In the genomic region with DNA sequence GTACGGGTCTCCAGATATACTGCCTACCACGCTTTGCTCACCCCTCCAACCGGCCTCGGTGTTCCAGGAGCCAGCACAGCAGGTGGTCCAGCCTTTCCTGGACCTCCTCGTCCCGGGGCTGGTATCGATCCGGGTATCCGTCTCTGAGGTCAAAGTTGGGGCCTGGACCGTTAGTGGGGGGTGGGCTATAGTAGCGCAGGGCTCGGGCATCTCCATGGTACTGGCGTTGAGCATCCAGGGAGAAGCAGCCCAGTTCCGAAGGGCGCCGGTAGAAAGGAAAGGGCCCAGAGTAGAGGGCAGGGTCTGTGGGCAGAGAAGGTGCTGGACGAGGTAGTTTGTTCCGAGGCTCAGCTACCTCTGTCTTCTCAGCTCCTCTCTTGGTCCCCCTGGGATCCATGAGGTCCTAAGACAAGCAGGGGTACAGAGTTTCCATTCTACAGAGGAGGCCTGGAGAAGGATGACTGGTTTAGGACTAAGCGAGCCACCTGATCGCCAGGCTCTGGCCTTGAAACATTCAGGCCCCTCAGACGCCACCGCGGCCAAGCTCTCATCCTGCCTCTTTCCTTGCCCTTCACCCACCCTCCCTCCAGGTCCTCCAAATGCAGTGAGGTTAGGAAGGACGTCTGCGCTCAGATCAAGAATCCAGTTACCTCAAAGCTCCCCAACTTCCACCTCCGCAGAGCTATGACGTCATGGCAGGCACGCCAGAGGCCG, we compare ENCODE assay signal across 9 cellular contexts. TPM values are rescaled to one million over a fixed set of nuclear protein-coding genes. Genes with fewer than 3 reads are reported as not detected.
A peak's percentile ranks its signal among the peaks of the same experiment; 100 is the strongest.
DNase-seq lines count a peak whose midpoint lies in the region; ATAC-seq, FAIRE-seq and TF ChIP-seq lines count a peak whose summit lies in the region.
"Had no signal": no experiment of that assay in that cellular context is flagged by ENCODE, and none has a peak within 500 bp of the region (broad histone marks: within the 10 kb centered on the region; RNA-seq: fewer than 3 reads in every experiment).

No MANE protein-coding gene starts in this region.

- H3K27ac ChIP-seq in OCI-LY3 (ENCODE audit: low read length) = peak overlapping the region; percentile 63
- peak overlapping the region; percentile 98 for H3K27ac ChIP-seq in neural cell (ENCODE audit: low read length)

- TF ChIP-seq RAD21 in neural cell (conservative IDR thresholded peaks at IDR 0.05) = no peak

- no peaks in the 10 kb centered on the region for H3F3A ChIP-seq in neural cell (ENCODE audit: insufficient read depth, low read length, poor library complexity, severe bottlenecking)

- H3K4me1 Mint-ChIP-seq in endothelial cell (ENCODE audit: unreplicated experiment) = peaks cover 10% of the 10 kb centered on the region

- H3K9me3 Mint-ChIP-seq in endothelial cell (ENCODE audit: unreplicated experiment) = no peaks in the 10 kb centered on the region

- H3K4me2 ChIP-seq in OCI-LY3 (ENCODE audit: low read length) = peak overlapping the region; percentile 95
- H3K4me2 ChIP-seq in neural cell (ENCODE audit: low read length) = peak overlapping the region; percentile 49

- H3K79me2 ChIP-seq in OCI-LY3 (ENCODE audit: low read length) = peaks cover 11% of the 10 kb centered on the region
- peaks cover 22% of the 10 kb centered on the region for H3K79me2 ChIP-seq in neural cell (replicated peaks; ENCODE audit: insufficient read depth, low read length)

- peaks cover 22% of the 10 kb centered on the region for H3K36me3 Mint-ChIP-seq in endothelial cell (ENCODE audit: low read depth, unreplicated experiment)

- H3K4me3 Mint-ChIP-seq in endothelial cell (ENCODE audit: unreplicated experiment) = peak overlapping the region; percentile 87

- no peaks in the 10 kb centered on the region for H3K9me2 ChIP-seq in neural cell (ENCODE audit: insufficient read depth, low read length)

- TF ChIP-seq EP300 in neural cell (conservative IDR thresholded peaks at IDR 0.05; ENCODE audit: poor library complexity, severe bottlenecking) = no peak

- H3K4me1 ChIP-seq in ES-I3 (ENCODE audit: insufficient read depth, low read length) = peaks cover 5% of the 10 kb centered on the region; the same call in 1 of the 2 replicates
- peaks cover 14% of the 10 kb centered on the region for H3K4me1 ChIP-seq in OCI-LY3 (ENCODE audit: low read length)

- H3K27me3 Mint-ChIP-seq in endothelial cell (ENCODE audit: unreplicated experiment) = peaks cover 6% of the 10 kb centered on the region

- H3K27me3 ChIP-seq in OCI-LY3 (ENCODE audit: low read depth, low read length) (no peaks in the 10 kb centered on the region), neural cell (ENCODE audit: insufficient read depth, low read depth, low read length) (no peaks in the 10 kb centered on the region)

- peak overlapping the region; percentile 69 for H3K9ac ChIP-seq in ES-I3 (ENCODE audit: low read depth, low read length)
- H3K9ac ChIP-seq in OCI-LY3 (ENCODE audit: low read length) = peak overlapping the region; percentile 85
- peak overlapping the region; percentile 93 for H3K9ac ChIP-seq in neural cell (ENCODE audit: low read length)

- FAIRE-seq in RCC 7860 (lab: Jason Lieb, UNC) = no peak

- peak overlapping the region; percentile 80 for H3K4me3 ChIP-seq in OCI-LY3 (ENCODE audit: low read length)
- peak overlapping the region; percentile 95 for H3K4me3 ChIP-seq in neural cell (ENCODE audit: low read length)

- DNase-seq in endothelial cell (ENCODE audit: low spot score) = no peak
- no peak for DNase-seq in NCI-H1930 (lab: John Stamatoyannopoulos, UW)
- no peak for DNase-seq in RCC 7860 (ENCODE audit: low spot score)
- DNase-seq in pons (ENCODE audit: low spot score) = no peak

- no peaks in the 10 kb centered on the region; the same call in 1 of the 2 replicates for H3K9me3 ChIP-seq in ES-I3 (ENCODE audit: control insufficient read depth, insufficient read depth, low read length)
- no peaks in the 10 kb centered on the region for H3K9me3 ChIP-seq in OCI-LY3 (ENCODE audit: insufficient read depth, low read length)
- no peaks in the 10 kb centered on the region for H3K9me3 ChIP-seq in neural cell (ENCODE audit: low read length)

- TF ChIP-seq CTCF in OCI-LY3 (IDR thresholded peaks at IDR 0.05; ENCODE audit: low read depth, low read length) = no peak
- TF ChIP-seq CTCF in endothelial cell (IDR thresholded peaks at IDR 0.05; ENCODE audit: unreplicated experiment) = no peak
- no peak for TF ChIP-seq CTCF in neural cell (IDR thresholded peaks at IDR 0.05; ENCODE audit: poor library complexity, severe bottlenecking)

- peak overlapping the region; percentile 98 for H3K27ac Mint-ChIP-seq in endothelial cell (ENCODE audit: unreplicated experiment)

- no peak for ATAC-seq in HG02642 (IDR thresholded peaks at IDR 0.05; ENCODE audit: poor library complexity, unreplicated experiment)

- peaks cover 8% of the 10 kb centered on the region for H3K36me3 ChIP-seq in ES-I3 (ENCODE audit: insufficient read depth, low read length)
- no peaks in the 10 kb centered on the region for H3K36me3 ChIP-seq in OCI-LY3 (replicated peaks; ENCODE audit: low read depth, low read length)
- no peaks in the 10 kb centered on the region for H3K36me3 ChIP-seq in neural cell (ENCODE audit: insufficient read depth, low read length)

- H2AFZ ChIP-seq in OCI-LY3 (ENCODE audit: low read depth, low read length) (peak overlapping the region; percentile 51; the same call in 1 of the 2 replicates), neural cell (ENCODE audit: low read depth, low read length) (peak overlapping the region; percentile 81)

- H4K20me1 ChIP-seq in OCI-LY3 (ENCODE audit: insufficient read depth, low read length) (no peaks in the 10 kb centered on the region), neural cell (ENCODE audit: insufficient read depth) (no peaks in the 10 kb centered on the region)

TF ChIP-seq in neural cell, 6 proteins besides CTCF, POLR2A, EP300 and RAD21:
- TF ChIP-seq MXI1 (conservative IDR thresholded peaks at IDR 0.05; ENCODE audit: poor library complexity, severe bottlenecking) (no peak), REST (IDR thresholded peaks at IDR 0.05; ENCODE audit: borderline replicate concordance) (no peak), EZH2 (IDR thresholded peaks at IDR 0.05; ENCODE audit: borderline replicate concordance, insufficient read depth, low read length, poor library complexity, severe bottlenecking) (no peak), POLR2AphosphoS5 (IDR thresholded peaks at IDR 0.05) (no peak), SMC3 (conservative IDR thresholded peaks at IDR 0.05; ENCODE audit: poor library complexity) (no peak), TAF1 (IDR thresholded peaks at IDR 0.05; ENCODE audit: low read depth) (no peak)

RNA-seq across cellular contexts. Expression of gene DXO, which starts 0.5 kb away (rescaled TPM):
- 12.6 TPM for total RNA-seq in endothelial cell (ENCODE audit: unreplicated experiment)
- polyA plus RNA-seq in neural cell = 20.0 and 29.2 TPM in 2 replicates
- polyA minus RNA-seq in neural cell = 13.8 and 18.3 TPM in 2 replicates

RNA-seq across cellular contexts. Expression of gene C4A, which starts 10.4 kb away (rescaled TPM):
- total RNA-seq in endothelial cell (ENCODE audit: unreplicated experiment) = 6.1 TPM
- polyA plus RNA-seq in neural cell = 4.4 and 7.2 TPM in 2 replicates
- 7.1 TPM in 2 replicates for polyA minus RNA-seq in neural cell

RNA-seq across cellular contexts. Expression of gene SKIC2, which starts 12.5 kb away (rescaled TPM):
- 63.4 TPM for total RNA-seq in endothelial cell (ENCODE audit: unreplicated experiment)
- 48.2 and 51.7 TPM in 2 replicates for polyA plus RNA-seq in neural cell
- 45.5 and 46.0 TPM in 2 replicates for polyA minus RNA-seq in neural cell

RNA-seq across cellular contexts. Expression of gene NELFE, which starts 12.7 kb away (rescaled TPM):
- 47.8 TPM for total RNA-seq in endothelial cell (ENCODE audit: unreplicated experiment)
- polyA plus RNA-seq in neural cell = 103 and 117 TPM in 2 replicates
- 59.7 and 63.5 TPM in 2 replicates for polyA minus RNA-seq in neural cell

RNA-seq across cellular contexts. Expression of gene CFB, which starts 25.5 kb away (rescaled TPM):
- total RNA-seq in endothelial cell (ENCODE audit: unreplicated experiment) = not detected
- polyA plus RNA-seq in neural cell = 0.97 TPM in 1 of 2 replicates, not detected in the other
- polyA minus RNA-seq in neural cell = 0.49 and 0.58 TPM in 2 replicates
- total RNA-seq: NCI-H460 had no signal
